In the genomic region with DNA sequence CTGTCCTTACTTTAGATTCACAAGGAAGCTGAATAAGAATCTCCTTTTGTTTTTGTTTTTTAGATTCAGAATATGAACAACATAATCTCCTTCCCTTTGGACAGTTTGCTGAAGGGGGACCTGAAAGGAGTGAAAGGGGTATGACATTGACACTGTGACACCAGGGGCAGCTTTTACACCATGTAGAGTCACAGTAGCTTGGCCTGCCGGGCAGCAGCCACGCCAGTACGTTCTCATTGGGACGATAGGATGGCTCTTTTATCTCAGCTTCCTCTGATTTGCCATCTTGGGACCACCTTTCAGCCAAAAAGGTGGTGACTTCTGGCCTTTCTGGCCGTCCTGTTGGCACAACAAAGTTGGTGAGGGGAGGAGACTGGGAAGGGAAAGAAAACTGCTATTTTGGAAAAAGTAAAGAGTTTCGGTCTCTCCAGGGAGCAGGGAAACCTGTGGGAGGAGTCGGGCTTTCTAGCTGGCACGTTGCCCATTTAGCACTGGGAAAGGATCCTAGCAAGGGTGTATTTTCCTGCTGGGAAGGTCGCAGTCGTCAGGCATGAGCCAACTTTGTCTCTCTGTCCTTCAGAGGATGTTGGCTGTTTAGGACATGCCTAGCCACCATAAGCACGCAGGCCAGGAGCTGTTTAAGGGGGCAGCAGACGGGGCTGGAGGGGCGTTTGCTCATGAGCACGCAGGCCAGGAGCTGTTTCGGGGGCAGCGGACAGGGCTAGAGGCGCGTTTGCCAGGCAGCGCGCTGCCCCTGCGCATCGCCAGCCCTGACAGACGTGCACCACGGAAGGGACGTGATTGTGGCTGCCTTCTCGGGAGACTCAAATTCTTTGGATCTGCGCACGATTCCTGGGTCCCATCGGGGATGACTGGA, we compare ENCODE assay signal across 11 cellular contexts.
DNase-seq lines count a peak whose midpoint lies in the region; ATAC-seq and TF ChIP-seq lines count a peak whose summit lies in the region.
"Had no signal": no experiment of that assay in that cellular context is flagged by ENCODE, and none has a peak within 500 bp of the region (broad histone marks: within the 10 kb centered on the region; RNA-seq: fewer than 3 reads in every experiment).

No MANE protein-coding gene starts in this region.

- peaks cover 0 to 18% (median 0%) of the 10 kb centered on the region in 6 donors for H3K4me1 ChIP-seq in spleen

- H3K9me3 ChIP-seq in spleen = no peaks in the 10 kb centered on the region

- ATAC-seq in GM19324 (IDR thresholded peaks at IDR 0.05; ENCODE audit: low FRiP score, unreplicated experiment) = no peak
- ATAC-seq: activated CD8-positive, alpha-beta T cell treated with anti-CD3 and anti-CD28 coated beads, Interleukin-2, amount 10 ng/mL, durations not matched to agents 7 days and 5 days; activated naive CD4-positive, alpha-beta T cell treated with anti-CD3 and anti-CD28 coated beads, Interleukin-2, amount 50 U/mL, for 72 hours had no signal

- no peak for TF ChIP-seq CTCF in spleen (IDR thresholded peaks at IDR 0.05 in 8 of 11, conservative IDR thresholded peaks at IDR 0.05 in 3 of 11)

- DNase-seq in NCI-H2227 (lab: John Stamatoyannopoulos, UW; ENCODE audit: unreplicated experiment) (peak; percentile 77), caudate nucleus (lab: John Stamatoyannopoulos, UW) (peak in 6 of 61 donors; percentile 21 to 44 (median 26)), kidney tubule cell (ENCODE audit: low spot score) (peak; percentile 66), spleen (no peak), SIG-M5 (lab: John Stamatoyannopoulos, UW) (no peak)
- no peak for DNase-seq in activated CD4-positive, alpha-beta T cell treated with anti-CD3 and anti-CD28 coated beads for 4 hours
- DNase-seq in activated CD8-positive, alpha-beta memory T cell treated with anti-CD3 and anti-CD28 coated beads, Interleukin-2, amount 50 U/mL, for 48 hours = no peak
- DNase-seq: activated CD8-positive, alpha-beta T cell treated with anti-CD3 and anti-CD28 coated beads, Interleukin-2, amount 10 ng/mL, durations not matched to agents 7 days and 5 days; effector CD4-positive, alpha-beta T cell had no signal

- H3K4me3 ChIP-seq in spleen = peak overlapping the region in 1 of 8 donors; percentile 30

- H3K27ac ChIP-seq in caudate nucleus (ENCODE audit: low read depth, low read length) = peak overlapping the region; percentile 48
- peak overlapping the region in 6 of 8 donors; percentile 44 to 70 (median 49) for H3K27ac ChIP-seq in spleen

- intact Hi-C loops in spleen (cut with DNase I; ENCODE audit: low total_unique reads) = no loop called here

- TF ChIP-seq POLR2A in spleen (IDR thresholded peaks at IDR 0.05) = no peak

- H3K27me3 ChIP-seq in spleen (replicated peaks in 1 of 7) = peaks cover 0 to 21% (median 0%) of the 10 kb centered on the region in 7 donors

- no peaks in the 10 kb centered on the region for H3K36me3 ChIP-seq in spleen

- WGBS in spleen, 5 donors = 67 to 78% (median 72%) methylated on average over 24 to 29 of the region's 29 CpGs

Comparison
In these comparisons a context has a peak if more than half of its experiments do, and no peak if none do; other contexts are left out.
1. DNase-seq: peak in NCI-H2227 (single experiment) and kidney tubule cell (single experiment); none in spleen (single experiment), activated CD4-positive, alpha-beta T cell treated with anti-CD3 and anti-CD28 coated beads for 4 hours (0 of 2), activated CD8-positive, alpha-beta memory T cell treated with anti-CD3 and anti-CD28 coated beads, Interleukin-2, amount 50 U/mL, for 48 hours (single experiment) and SIG-M5 (single experiment).